17 cellular contexts compared by ENCODE assay signal in the genomic region with DNA sequence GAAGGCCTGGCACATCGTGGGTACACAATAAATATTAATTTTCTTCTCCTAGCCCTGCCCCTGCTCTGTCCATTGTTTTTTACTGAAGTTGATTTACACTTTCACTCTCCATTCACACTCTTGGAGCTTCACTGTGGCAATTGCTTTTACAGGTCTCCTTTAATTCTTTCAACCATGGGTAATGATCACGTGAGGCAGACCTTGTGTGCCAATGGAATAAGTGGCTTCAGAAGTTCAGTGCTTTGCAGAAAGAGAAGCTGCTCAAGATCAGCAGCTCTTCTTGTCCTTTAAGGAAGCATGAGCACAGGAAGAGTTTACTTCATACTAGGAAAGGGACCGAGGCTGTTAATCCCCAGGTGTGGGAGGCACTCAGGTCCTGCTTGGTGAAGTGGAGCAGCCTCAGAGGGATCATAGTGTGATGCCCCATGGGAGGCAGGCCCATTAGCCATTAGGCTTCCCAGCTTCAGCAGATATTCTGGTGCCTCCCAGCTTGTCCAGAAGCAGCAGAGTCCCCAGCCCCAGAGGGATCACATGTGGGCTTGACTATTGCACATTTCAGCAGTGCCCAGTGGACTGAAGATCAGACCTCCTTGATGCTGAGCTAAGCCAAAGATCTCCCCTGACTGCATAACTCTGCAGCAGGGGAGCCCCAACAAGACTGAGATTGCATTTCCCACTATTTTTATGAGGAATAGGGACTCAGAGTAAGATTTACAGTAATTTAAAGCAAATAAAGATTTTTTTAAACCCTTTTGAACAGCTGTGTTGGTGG. TPM values are rescaled to one million over a fixed set of nuclear protein-coding genes. Genes with fewer than 3 reads are reported as not detected.
"Had no signal": no experiment of that assay in that cellular context is flagged by ENCODE, and none has a peak within 500 bp of the region (broad histone marks: within the 10 kb centered on the region; RNA-seq: fewer than 3 reads in every experiment).

No MANE protein-coding gene starts in this region.

- H3K4me1 ChIP-seq: adrenal gland, upper lobe of right lung had no signal

- H3K27ac Mint-ChIP-seq: activated B cell treated with CpG ODN at 0.5 μM for 24 hours; activated CD4-positive, alpha-beta T cell treated with anti-CD3 and anti-CD28 coated beads, Interleukin-2, amount 10 ng/mL, durations not matched to agents 24 days and 14 days; activated naive CD4-positive, alpha-beta T cell treated with anti-CD3 and anti-CD28 coated beads, Interleukin-2, amount 10 ng/mL, durations not matched to agents 7 days and 5 days; brain; dendritic cell treated with granulocyte-macrophage colony-stimulating factor and Interleukin-4, amounts not matched to agents 40 ng/mL and 50 ng/mL, for 4 days; natural killer cell had no signal

- H3K9me3 Mint-ChIP-seq: activated B cell treated with CpG ODN at 0.5 μM for 24 hours; activated CD4-positive, alpha-beta T cell treated with anti-CD3 and anti-CD28 coated beads, Interleukin-2, amount 10 ng/mL, durations not matched to agents 24 days and 14 days; activated naive CD4-positive, alpha-beta T cell treated with anti-CD3 and anti-CD28 coated beads, Interleukin-2, amount 10 ng/mL, durations not matched to agents 7 days and 5 days; brain; central memory CD8-positive, alpha-beta T cell; dendritic cell treated with granulocyte-macrophage colony-stimulating factor and Interleukin-4, amounts not matched to agents 40 ng/mL and 50 ng/mL, for 4 days had no signal

- H3K4me2 ChIP-seq: smooth muscle cell had no signal

- H3K4me3 Mint-ChIP-seq: activated B cell treated with CpG ODN at 0.5 μM for 24 hours; activated CD4-positive, alpha-beta T cell treated with anti-CD3 and anti-CD28 coated beads, Interleukin-2, amount 10 ng/mL, durations not matched to agents 24 days and 14 days; activated naive CD4-positive, alpha-beta T cell treated with anti-CD3 and anti-CD28 coated beads, Interleukin-2, amount 10 ng/mL, durations not matched to agents 7 days and 5 days; brain; central memory CD8-positive, alpha-beta T cell; dendritic cell treated with granulocyte-macrophage colony-stimulating factor and Interleukin-4, amounts not matched to agents 40 ng/mL and 50 ng/mL, for 4 days; natural killer cell had no signal

- H3K27ac ChIP-seq: adrenal gland, upper lobe of right lung had no signal

- ATAC-seq: natural killer cell, right cardiac atrium had no signal

- H3K36me3 ChIP-seq: adrenal gland, upper lobe of right lung had no signal

- H3K36me3 Mint-ChIP-seq: activated naive CD4-positive, alpha-beta T cell treated with anti-CD3 and anti-CD28 coated beads, Interleukin-2, amount 10 ng/mL, durations not matched to agents 7 days and 5 days; brain; natural killer cell had no signal

- H3K4me3 ChIP-seq: adrenal gland, smooth muscle cell, upper lobe of right lung had no signal

- H3K4me1 Mint-ChIP-seq: activated B cell treated with CpG ODN at 0.5 μM for 24 hours; activated CD4-positive, alpha-beta T cell treated with anti-CD3 and anti-CD28 coated beads, Interleukin-2, amount 10 ng/mL, durations not matched to agents 24 days and 14 days; activated naive CD4-positive, alpha-beta T cell treated with anti-CD3 and anti-CD28 coated beads, Interleukin-2, amount 10 ng/mL, durations not matched to agents 7 days and 5 days; central memory CD8-positive, alpha-beta T cell; natural killer cell had no signal

- DNase-seq: activated B cell treated with CpG ODN at 0.5 μM for 24 hours; left cardiac atrium; natural killer cell; stimulated activated naive CD4-positive, alpha-beta T cell treated with Interleukin-2 at 50 U/mL for 16 hours; upper lobe of right lung had no signal

- H3K9me3 ChIP-seq: adrenal gland, upper lobe of right lung had no signal

RNA-seq across cellular contexts. Expression of a gene that starts 5.0 kb away (rescaled TPM):
- total RNA-seq: activated B cell treated with CpG ODN at 0.5 μM for 24 hours; activated CD4-positive, alpha-beta T cell treated with anti-CD3 and anti-CD28 coated beads, Interleukin-2, amount 10 ng/mL, durations not matched to agents 24 days and 14 days; adrenal gland; glomerular endothelial cell; left cardiac atrium; mucosa of gallbladder; natural killer cell; right cardiac atrium; smooth muscle cell; T-helper 1 cell treated with Interleukin-12 subunit alpha and Interleukin-12 subunit beta and Interleukin-4 antibody, amounts not matched to agents 30 ng/mL and 1 ng/mL, for 36 hours; upper lobe of right lung had no signal
- polyA plus RNA-seq: adrenal gland, mammary epithelial cell, right cardiac atrium, smooth muscle cell had no signal
